8 cellular contexts compared by ENCODE assay signal in genomic region chr17:5486206-5487124, GRCh38. TPM values are rescaled to one million over a fixed set of nuclear protein-coding genes. Genes with fewer than 3 reads are reported as not detected.
DNase-seq lines count a peak whose midpoint lies in the region; ATAC-seq, FAIRE-seq and TF ChIP-seq lines count a peak whose summit lies in the region.

Gene MIS12, plus strand, starts transcription at chr17:5486566. Its CDS starts 2,297 bp downstream, at chr17:5488863.

- H3K27ac ChIP-seq in HepG2 (ENCODE audit: extremely low read length, insufficient read depth, low read length) = peak within 1 kb of the TSS; percentile 100

- peak; percentile 72 for FAIRE-seq in HepG2 (lab: Jason Lieb, UNC)

- BruUV-seq in HepG2 (replicated peaks; lab: Mats Ljungman, UMichigan) = TSS peak; percentile 65

- no peaks in the 10 kb centered on the region for H4K20me1 ChIP-seq in HepG2 (ENCODE audit: insufficient read depth, low read length)

- peak; percentile 38; the same call in 1 of the 2 replicates for TF ChIP-seq RAD21 in HepG2 (CRISPR knock-in tag; IDR thresholded peaks at IDR 0.05)

- peaks cover 30% of the 10 kb centered on the region for H3K4me1 ChIP-seq in HepG2 (ENCODE audit: insufficient read depth, low read length)

- peak; percentile 87 to 99 (median 97) for DNase-seq in C1 segment of cervical spinal cord (lab: John Stamatoyannopoulos, UW)
- peak; percentile 91 for DNase-seq in NCI-H774 (lab: John Stamatoyannopoulos, UW)
- peak; percentile 98 for DNase-seq in activated CD4-positive, alpha-beta T cell treated with anti-CD3 and anti-CD28 coated beads, Interleukin-2, amount 50 U/mL, for 4 hours
- peak; percentile 99 for DNase-seq in dermis blood vessel endothelial cell
- peak; percentile 98 for DNase-seq in HepG2 (ENCODE audit: low spot score)
- peak; percentile 93 for DNase-seq in stimulated activated CD4-positive, alpha-beta T cell treated with anti-CD3 and anti-CD28 coated beads, Interleukin-4, amount 100 ng/mL, for 1 hour

- CTCF ChIA-PET in HepG2 (lab: Yijun Ruan, JAX; ENCODE audit: low intra/inter-chr PET ratio, low total read pairs) = no interaction called here

- H3K36me3 ChIP-seq in HepG2 (replicated peaks in 1 of 2; ENCODE audit: control insufficient read depth in 1 of 2, insufficient read depth in 2 of 2, low read length in 2 of 2) = peaks cover 9 to 46% of the 10 kb centered on the region in 2 experiments

- peak within 1 kb of the TSS; percentile 96 for H3K9ac ChIP-seq in HepG2 (ENCODE audit: insufficient read depth, low read depth, low read length)

- no peak for TF ChIP-seq CTCF in HepG2 (CRISPR knock-in tag; IDR thresholded peaks at IDR 0.05)

- peak within 1 kb of the TSS; percentile 90 to 97 (median 95) for H3K4me3 ChIP-seq in HepG2 (replicated peaks in 1 of 3; ENCODE audit: insufficient read depth in 1 of 3, low read depth in 2 of 3, low read length in 3 of 3)

- H3K27me3 ChIP-seq in HepG2 (ENCODE audit: control insufficient read depth in 1 of 2, insufficient read depth in 2 of 2, low read length in 2 of 2) = peaks cover 0 to 3% of the 10 kb centered on the region in 2 experiments; a peak in 1 of 5 replicates

- no peaks in the 10 kb centered on the region for H3K9me3 ChIP-seq in HepG2 (ENCODE audit: low read length)

- 0 out of 4 replicates have a peak, but pooled peaks of 1 of the 2 experiments have one; percentile 22 for TF ChIP-seq EP300 in HepG2 (IDR thresholded peaks at IDR 0.05; ENCODE audit: low read depth in 2 of 2, low read length in 2 of 2)
- TF ChIP-seq EP300 in HepG2 (CRISPR knock-in tag; IDR thresholded peaks at IDR 0.05; ENCODE audit: borderline replicate concordance) = no peak

- under 1% methylated on average over 52 of the region's 77 CpGs for WGBS in HepG2 (ENCODE audit: low lambda C conversion rate)

- H2AFZ ChIP-seq in HepG2 (ENCODE audit: low read length) = no peak within 1 kb of the TSS

- POLR2A ChIA-PET in HepG2 (lab: Yijun Ruan, JAX) = interaction anchor here (0.5 to 2.8 kb wide), 19 partner anchors 8 to 1526 kb away, joined by 3 to 51 read pairs (median 5); partner anchors contain the start of genes DHX33, NUP88, RPAIN and SLC13A5

- H3K79me2 ChIP-seq in HepG2 (ENCODE audit: insufficient read depth, low read length) = peaks cover 57% of the 10 kb centered on the region

- intact Hi-C loops in HepG2 (cut with micrococcal nuclease; ENCODE audit: unreplicated experiment) = no loop called here

- TF ChIP-seq POLR2A in HepG2 (IDR thresholded peaks at IDR 0.05; ENCODE audit: insufficient read depth in 1 of 2, low read depth in 2 of 2, low read length in 2 of 2) = peak; percentile 66 to 91

- in situ Hi-C loops in HepG2 (cut with HindIII; ENCODE audit: extremely low pct_ligation_motif_present, low pct_unique_long_range_greater_than_20kb) = no loop called here

- H3K4me2 ChIP-seq in HepG2 (ENCODE audit: low read depth, low read length) = peak within 1 kb of the TSS; percentile 91

- ATAC-seq in GM19395 (IDR thresholded peaks at IDR 0.05; ENCODE audit: unreplicated experiment) (peak; percentile 88), HG03565 (IDR thresholded peaks at IDR 0.05; ENCODE audit: unreplicated experiment) (peak; percentile 66), HepG2 (peak; percentile 96)

TF ChIP-seq in HepG2, 621 proteins besides CTCF, POLR2A, EP300 and RAD21 (continues in another document):
- TF ChIP-seq, protein P1, sequence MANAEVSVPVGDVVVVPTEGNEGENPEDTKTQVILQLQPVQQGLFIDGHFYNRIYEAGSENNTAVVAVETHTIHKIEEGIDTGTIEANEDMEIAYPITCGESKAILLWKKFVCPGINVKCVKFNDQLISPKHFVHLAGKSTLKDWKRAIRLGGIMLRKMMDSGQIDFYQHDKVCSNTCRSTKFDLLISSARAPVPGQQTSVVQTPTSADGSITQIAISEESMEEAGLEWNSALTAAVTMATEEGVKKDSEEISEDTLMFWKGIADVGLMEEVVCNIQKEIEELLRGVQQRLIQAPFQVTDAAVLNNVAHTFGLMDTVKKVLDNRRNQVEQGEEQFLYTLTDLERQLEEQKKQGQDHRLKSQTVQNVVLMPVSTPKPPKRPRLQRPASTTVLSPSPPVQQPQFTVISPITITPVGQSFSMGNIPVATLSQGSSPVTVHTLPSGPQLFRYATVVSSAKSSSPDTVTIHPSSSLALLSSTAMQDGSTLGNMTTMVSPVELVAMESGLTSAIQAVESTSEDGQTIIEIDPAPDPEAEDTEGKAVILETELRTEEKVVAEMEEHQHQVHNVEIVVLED (CRISPR knock-in tag; IDR thresholded peaks at IDR 0.05; ENCODE audit: borderline replicate concordance) = peak; percentile 77
- TF ChIP-seq SIN3A (IDR thresholded peaks at IDR 0.05; ENCODE audit: borderline replicate concordance, low read depth, low read length) (peak; percentile 88; the same call in 1 of the 2 replicates), KDM6A (CRISPR knock-in tag; IDR thresholded peaks at IDR 0.05; ENCODE audit: low read depth) (no peak), MBNL3 (CRISPR knock-in tag; conservative IDR thresholded peaks at IDR 0.05) (no peak), ZNF512B (CRISPR knock-in tag; IDR thresholded peaks at IDR 0.05; ENCODE audit: borderline replicate concordance) (no peak), JUNB (CRISPR knock-in tag; IDR thresholded peaks at IDR 0.05; ENCODE audit: borderline replicate concordance) (no peak), ZSCAN9 (CRISPR knock-in tag; IDR thresholded peaks at IDR 0.05; ENCODE audit: borderline replicate concordance) (peak; percentile 61; the same call in 1 of the 2 replicates), MYPOP (CRISPR knock-in tag; IDR thresholded peaks at IDR 0.05) (peak; percentile 37; the same call in 1 of the 2 replicates), HNRNPLL (IDR thresholded peaks at IDR 0.05; ENCODE audit: low read depth, low read length, poor library complexity, severe bottlenecking) (peak; percentile 61)
- TF ChIP-seq, protein P2, sequence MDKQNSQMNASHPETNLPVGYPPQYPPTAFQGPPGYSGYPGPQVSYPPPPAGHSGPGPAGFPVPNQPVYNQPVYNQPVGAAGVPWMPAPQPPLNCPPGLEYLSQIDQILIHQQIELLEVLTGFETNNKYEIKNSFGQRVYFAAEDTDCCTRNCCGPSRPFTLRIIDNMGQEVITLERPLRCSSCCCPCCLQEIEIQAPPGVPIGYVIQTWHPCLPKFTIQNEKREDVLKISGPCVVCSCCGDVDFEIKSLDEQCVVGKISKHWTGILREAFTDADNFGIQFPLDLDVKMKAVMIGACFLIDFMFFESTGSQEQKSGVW (CRISPR knock-in tag; IDR thresholded peaks at IDR 0.05; ENCODE audit: borderline replicate concordance) = no peak

RNA-seq across cellular contexts. Expression of gene MIS12, which starts in this region (rescaled TPM):
- 20.8 and 21.0 TPM in 2 replicates for total RNA-seq in dermis blood vessel endothelial cell
- total RNA-seq in HepG2 (2016; rRNA removed; fragmentation: Illumina TruSeq; extraction: Trizol) = 28.0 and 28.3 TPM in 2 replicates
- 7.9 and 8.3 TPM in 2 replicates for total RNA-seq in HepG2 (2016; cell fraction: cytosol; rRNA removed; fragmentation: Illumina TruSeq; extraction: Trizol; ENCODE audit: low read depth)
- total RNA-seq in HepG2 (2016; cell fraction: insoluble cytoplasmic fraction; rRNA removed; fragmentation: Illumina TruSeq; extraction: Trizol) = 28.6 and 31.1 TPM in 2 replicates
- total RNA-seq in HepG2 (2016; cell fraction: membrane; rRNA removed; fragmentation: Illumina TruSeq; extraction: Trizol) = 24.4 and 27.4 TPM in 2 replicates
- 27.4 and 28.9 TPM in 2 replicates for total RNA-seq in HepG2 (2016; cell fraction: nucleus; rRNA removed; fragmentation: Illumina TruSeq; extraction: Trizol)
- polyA plus RNA-seq in HepG2 (2011; rRNA removed) = 13.4 and 16.2 TPM in 2 replicates
- polyA plus RNA-seq in HepG2 (2011; cell fraction: cytosol; rRNA removed) = 3.8 and 6.1 TPM in 2 replicates
- 21.4 and 24.6 TPM in 2 replicates for polyA plus RNA-seq in HepG2 (2011; cell fraction: nucleus; rRNA removed)
- 12.6 and 13.8 TPM in 2 replicates for polyA plus RNA-seq in HepG2 (2012)
- 4.5 and 6.2 TPM in 2 replicates for polyA plus RNA-seq in HepG2 (2016; cell fraction: cytosol; fragmentation: Illumina TruSeq; extraction: Trizol; ENCODE audit: low read depth)
- 23.5 and 29.2 TPM in 2 replicates for polyA plus RNA-seq in HepG2 (2016; cell fraction: insoluble cytoplasmic fraction; fragmentation: Illumina TruSeq; extraction: Trizol; ENCODE audit: low read depth)
- 13.9 and 15.0 TPM in 2 replicates for polyA plus RNA-seq in HepG2 (2016; cell fraction: membrane; fragmentation: Illumina TruSeq; extraction: Trizol; ENCODE audit: low read depth)
- 57.5 and 58.5 TPM in 2 replicates for polyA plus RNA-seq in HepG2 (2016; cell fraction: nucleus; fragmentation: Illumina TruSeq; extraction: Trizol; ENCODE audit: insufficient read depth, low read depth)
- polyA minus RNA-seq in HepG2 (2011; rRNA and poly(A)+ RNA removed; ENCODE audit: low replicate concordance) = 10.3 and 37.9 TPM in 2 replicates
- 5.1 and 7.9 TPM in 2 replicates for polyA minus RNA-seq in HepG2 (2011; cell fraction: cytosol; rRNA and poly(A)+ RNA removed)
- 8.7 and 9.5 TPM in 2 replicates for polyA minus RNA-seq in HepG2 (2011; cell fraction: nucleus; rRNA and poly(A)+ RNA removed)

Comparison
In these comparisons a context has a peak if more than half of its experiments do, and no peak if none do; other contexts are left out.
1. Peak in every context shown above with its lines: DNase-seq, ATAC-seq, H3K4me3 ChIP-seq and H3K27ac ChIP-seq.